ENCODE assay signal across 1 cellular context in the genomic region with DNA sequence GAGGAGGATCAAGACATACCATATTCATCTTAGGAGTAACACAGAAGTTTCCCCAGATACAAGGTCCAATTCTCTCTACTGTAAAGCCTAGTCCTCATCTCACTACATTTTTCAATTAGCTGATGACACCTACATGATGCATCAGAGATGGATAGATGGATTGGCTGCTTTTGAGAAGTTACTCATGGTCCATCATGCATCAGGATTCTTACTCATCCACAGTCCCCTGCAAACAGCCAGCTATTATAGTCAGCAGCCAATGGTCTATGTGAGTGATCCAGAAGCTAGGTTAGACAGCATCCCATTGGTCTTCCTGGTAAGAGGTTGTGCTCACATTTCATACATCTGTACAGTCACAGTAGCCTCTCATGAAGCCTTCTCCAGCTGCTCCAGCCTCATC.
TF ChIP-seq lines count a peak whose summit lies in the region.

No MANE protein-coding gene starts in this region.

TF ChIP-seq in IMR-90, 13 proteins besides CTCF, POLR2A, EP300 and RAD21:
- TF ChIP-seq MAFK (IDR thresholded peaks at IDR 0.05; ENCODE audit: low read depth, low read length) (no peak), NFE2L2 (IDR thresholded peaks at IDR 0.05; ENCODE audit: low read depth, low read length) (no peak), MXI1 (IDR thresholded peaks at IDR 0.05; ENCODE audit: borderline replicate concordance, low read depth, low read length) (no peak), RCOR1 (IDR thresholded peaks at IDR 0.05; ENCODE audit: insufficient replicate concordance, low read length) (no peak), CHD1 (IDR thresholded peaks at IDR 0.05; ENCODE audit: low read depth, low read length) (no peak)
- TF ChIP-seq, protein P1, sequence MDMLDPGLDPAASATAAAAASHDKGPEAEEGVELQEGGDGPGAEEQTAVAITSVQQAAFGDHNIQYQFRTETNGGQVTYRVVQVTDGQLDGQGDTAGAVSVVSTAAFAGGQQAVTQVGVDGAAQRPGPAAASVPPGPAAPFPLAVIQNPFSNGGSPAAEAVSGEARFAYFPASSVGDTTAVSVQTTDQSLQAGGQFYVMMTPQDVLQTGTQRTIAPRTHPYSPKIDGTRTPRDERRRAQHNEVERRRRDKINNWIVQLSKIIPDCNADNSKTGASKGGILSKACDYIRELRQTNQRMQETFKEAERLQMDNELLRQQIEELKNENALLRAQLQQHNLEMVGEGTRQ (IDR thresholded peaks at IDR 0.05; ENCODE audit: low read depth, low read length), result no peak
